ENCODE assay signal across 13 cellular contexts in genomic region chr9:123033352-123033751, GRCh38. TPM values are rescaled to one million over a fixed set of nuclear protein-coding genes. Genes with fewer than 3 reads are reported as not detected.
A peak's percentile ranks its signal among the peaks of the same experiment; 100 is the strongest.
DNase-seq lines count a peak whose midpoint lies in the region; ATAC-seq and TF ChIP-seq lines count a peak whose summit lies in the region.
"Had no signal": no experiment of that assay in that cellular context is flagged by ENCODE, and none has a peak within 500 bp of the region (broad histone marks: within the 10 kb centered on the region; RNA-seq: fewer than 3 reads in every experiment).

A gene with protein sequence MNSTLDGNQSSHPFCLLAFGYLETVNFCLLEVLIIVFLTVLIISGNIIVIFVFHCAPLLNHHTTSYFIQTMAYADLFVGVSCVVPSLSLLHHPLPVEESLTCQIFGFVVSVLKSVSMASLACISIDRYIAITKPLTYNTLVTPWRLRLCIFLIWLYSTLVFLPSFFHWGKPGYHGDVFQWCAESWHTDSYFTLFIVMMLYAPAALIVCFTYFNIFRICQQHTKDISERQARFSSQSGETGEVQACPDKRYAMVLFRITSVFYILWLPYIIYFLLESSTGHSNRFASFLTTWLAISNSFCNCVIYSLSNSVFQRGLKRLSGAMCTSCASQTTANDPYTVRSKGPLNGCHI (plus strand): TSS chr9:123033667. CDS start chr9:123034567, 900 bp downstream.

- no TSS peak for BruUV-seq in IMR-90 (replicated peaks; lab: Mats Ljungman, UMichigan)

- H3K27me3 ChIP-seq in IMR-90 (ENCODE audit: control insufficient read depth, insufficient read depth, low read length), result no peaks in the 10 kb centered on the region
- H3K27me3 ChIP-seq in dorsolateral prefrontal cortex, result no peaks in the 10 kb centered on the region
- H3K27me3 ChIP-seq in lower lobe of right lung (ENCODE audit: low read depth), result no peaks in the 10 kb centered on the region
- H3K27me3 ChIP-seq in stomach, result no peaks in the 10 kb centered on the region
- H3K27me3 ChIP-seq: BLaER1 treated with 17β-estradiol and CSF1 and Interleukin-3, amounts not matched to agents 10 nM and 100 nM had no signal

- DNase-seq in IMR-90, result no peak
- DNase-seq in dorsolateral prefrontal cortex, result peak in 2 of 10 donors; percentile 14 to 29
- DNase-seq in lower lobe of right lung, result no peak
- DNase-seq in stomach, result no peak
- no peak for DNase-seq in stimulated activated CD4-positive, alpha-beta T cell treated with anti-CD3 and anti-CD28 coated beads, Interleukin-4, amount 100 ng/mL, for 4 hours
- DNase-seq in activated CD4-positive, CD25-positive, alpha-beta regulatory T cell (lab: John Stamatoyannopoulos, UW), result no peak
- DNase-seq in NCI-H2029 treated with DMSO at 0.1 percent for 48 hours (lab: John Stamatoyannopoulos, UW), result no peak
- DNase-seq in erythroblast (lab: John Stamatoyannopoulos, UW), result no peak
- DNase-seq: GF-D8, Kasumi-1, mammary epithelial cell, NCI-H2107 had no signal

- TF ChIP-seq CTCF in IMR-90 (conservative IDR thresholded peaks at IDR 0.05; ENCODE audit: low read depth, low read length) (no peak), dorsolateral prefrontal cortex (IDR thresholded peaks at IDR 0.05 in 54 of 56, conservative IDR thresholded peaks at IDR 0.05 in 2 of 56; ENCODE audit: low read depth in 1 of 56, partially characterized antibody in 56 of 56) (no peak), lower lobe of right lung (IDR thresholded peaks at IDR 0.05) (no peak), stomach (IDR thresholded peaks at IDR 0.05) (no peak)

- no peak for TF ChIP-seq EP300 in stomach (IDR thresholded peaks at IDR 0.05)

- H2BK20ac ChIP-seq in IMR-90 (ENCODE audit: low read depth, low read length), result no peak within 1 kb of the TSS

- no peak within 1 kb of the TSS for H4K91ac ChIP-seq in IMR-90 (ENCODE audit: insufficient read depth, low read depth, low read length)

- in situ Hi-C loops in IMR-90 (cut with MboI; ENCODE audit: low sequenced_read_pairs), result no loop called here

- no peak within 1 kb of the TSS for H2BK120ac ChIP-seq in IMR-90 (ENCODE audit: low read depth, low read length)

- no peak for TF ChIP-seq RAD21 in IMR-90 (IDR thresholded peaks at IDR 0.05; ENCODE audit: low read length)

- H3K18ac ChIP-seq in IMR-90 (ENCODE audit: low read depth, low read length), result no peak within 1 kb of the TSS

- H3K36me3 ChIP-seq in IMR-90 (ENCODE audit: control insufficient read depth, insufficient read depth, low read length), result peaks cover 14% of the 10 kb centered on the region
- H3K36me3 ChIP-seq in lower lobe of right lung, result peaks cover 23% of the 10 kb centered on the region
- H3K36me3 ChIP-seq in stomach, result peaks cover 11 to 31% (median 19%) of the 10 kb centered on the region in 4 donors

- no peak within 1 kb of the TSS; the same call in 1 of the 2 replicates for H3K23ac ChIP-seq in IMR-90 (ENCODE audit: low read depth, low read length)

- WGBS in IMR-90 (ENCODE audit: extremely low coverage in 2 of 2, insufficient read length in 1 of 2), 2 experiments, result 40% methylated on average over 1 of the region's 7 CpGs; no CpG with 5 or more reads in 1 of the 2 experiments
- WGBS in stomach, 5 donors, result 57 to 78% (median 66%) methylated on average over 7 of the region's 7 CpGs

- H3K27ac ChIP-seq in IMR-90 (ENCODE audit: insufficient read depth, low read length), result no peak within 1 kb of the TSS
- peak within 1 kb of the TSS; percentile 9 to 89 (median 67) for H3K27ac ChIP-seq in dorsolateral prefrontal cortex
- H3K27ac ChIP-seq in lower lobe of right lung, result no peak within 1 kb of the TSS
- peak within 1 kb of the TSS in 2 of 5 donors; percentile 33 to 51 for H3K27ac ChIP-seq in stomach
- H3K27ac ChIP-seq: BLaER1 treated with 17β-estradiol and CSF1 and Interleukin-3, amounts not matched to agents 10 nM and 100 nM had no signal

- CTCF ChIA-PET in IMR-90 (lab: Yijun Ruan, JAX), result no interaction called here

- H3K4ac ChIP-seq in IMR-90 (ENCODE audit: low read depth, low read length), result peak within 1 kb of the TSS; percentile 44; the same call in 1 of the 2 replicates

- intact Hi-C loops in IMR-90 (cut with micrococcal nuclease) (no loop called here), dorsolateral prefrontal cortex (cut with DNase I) (no loop called here), lower lobe of right lung (cut with DNase I) (no loop called here), stomach (cut with DNase I; ENCODE audit: low total_unique reads) (no loop called here)

- no peak within 1 kb of the TSS for H3K56ac ChIP-seq in IMR-90 (ENCODE audit: extremely low read depth, insufficient read depth, low read length)

- no peak within 1 kb of the TSS for H2AK9ac ChIP-seq in IMR-90 (replicated peaks; ENCODE audit: low read depth, low read length, poor library complexity)

- POLR2A ChIA-PET in IMR-90 (lab: Charles Lee; ENCODE audit: unreplicated experiment), result interaction anchor here (0.5 kb wide), 1 partner anchor 189 kb away, joined by 3 read pairs; no protein-coding TSS in a partner anchor

- H3K4me1 ChIP-seq in IMR-90 (ENCODE audit: control insufficient read depth, insufficient read depth, low read length) (peaks cover 10% of the 10 kb centered on the region), lower lobe of right lung (peaks cover 15% of the 10 kb centered on the region), stomach (peaks cover 0 to 64% (median 27%) of the 10 kb centered on the region in 4 donors)

- TF ChIP-seq POLR2A in IMR-90 (IDR thresholded peaks at IDR 0.05; ENCODE audit: low read depth, low read length) (no peak), stomach (IDR thresholded peaks at IDR 0.05) (no peak), erythroblast (IDR thresholded peaks at IDR 0.05; ENCODE audit: low read length) (no peak)

- H4K8ac ChIP-seq in IMR-90 (ENCODE audit: low read depth in 2 of 2, low read length in 2 of 2), result peak within 1 kb of the TSS in 1 of 2 experiments; percentile 30; a peak in 2 of 4 replicates

- H3K9me1 ChIP-seq in IMR-90 (ENCODE audit: insufficient read depth, low read length), result peaks cover 9% of the 10 kb centered on the region; the same call in 1 of the 2 replicates

- dilution Hi-C loops in IMR-90 (cut with HindIII; ENCODE audit: low sequenced_read_pairs, unreplicated experiment), result no loop called here

- H3K79me1 ChIP-seq in IMR-90 (ENCODE audit: low read depth in 1 of 2, low read length in 2 of 2), result peaks cover 11 to 12% of the 10 kb centered on the region in 2 experiments

- no peaks in the 10 kb centered on the region for H3K9me3 ChIP-seq in IMR-90 (ENCODE audit: control insufficient read depth, insufficient read depth, low read length)
- H3K9me3 ChIP-seq in lower lobe of right lung, result no peaks in the 10 kb centered on the region
- H3K9me3 ChIP-seq in stomach, result no peaks in the 10 kb centered on the region
- H3K9me3 ChIP-seq: BLaER1 treated with 17β-estradiol and CSF1 and Interleukin-3, amounts not matched to agents 10 nM and 100 nM had no signal

- H3K4me2 ChIP-seq in IMR-90 (ENCODE audit: low read depth, low read length), result no peak within 1 kb of the TSS

- H4K20me1 ChIP-seq in IMR-90 (ENCODE audit: insufficient read depth, low read length), result no peaks in the 10 kb centered on the region

- H3K14ac ChIP-seq in IMR-90 (replicated peaks; ENCODE audit: low read depth, low read length), result no peak within 1 kb of the TSS

- ATAC-seq in IMR-90 (ENCODE audit: low read depth) (no peak), lower lobe of right lung (peak in 1 of 2 donors; percentile 58)

- H3K4me3 ChIP-seq in IMR-90 (ENCODE audit: insufficient read depth, low read depth, low read length) (no peak within 1 kb of the TSS), dorsolateral prefrontal cortex (peak within 1 kb of the TSS in 58 of 59 donors; percentile 4 to 67 (median 50)), lower lobe of right lung (peak within 1 kb of the TSS; percentile 2), stomach (peak within 1 kb of the TSS in 3 of 4 donors; percentile 12 to 31 (median 19))
- H3K4me3 ChIP-seq: BLaER1 treated with 17β-estradiol and CSF1 and Interleukin-3, amounts not matched to agents 10 nM and 100 nM had no signal

- H2AK5ac ChIP-seq in IMR-90 (ENCODE audit: low read depth, low read length), result no peak within 1 kb of the TSS

- no peak within 1 kb of the TSS for H3K9ac ChIP-seq in IMR-90 (ENCODE audit: low read depth, low read length)
- H3K9ac ChIP-seq: BLaER1 treated with 17β-estradiol and CSF1 and Interleukin-3, amounts not matched to agents 10 nM and 100 nM had no signal

- H2AFZ ChIP-seq in IMR-90 (replicated peaks; ENCODE audit: low read length, poor library complexity), result no peak within 1 kb of the TSS

- no peak within 1 kb of the TSS for H2BK15ac ChIP-seq in IMR-90 (ENCODE audit: low read depth, low read length)

- H2BK5ac ChIP-seq in IMR-90 (ENCODE audit: low read depth, low read length, poor library complexity, severe bottlenecking), result no peak within 1 kb of the TSS

- no peak within 1 kb of the TSS for H4K5ac ChIP-seq in IMR-90 (ENCODE audit: low read depth, low read length)

TF ChIP-seq in IMR-90, 13 proteins besides CTCF, POLR2A, EP300 and RAD21 (continues in another document):
- TF ChIP-seq, protein P1, sequence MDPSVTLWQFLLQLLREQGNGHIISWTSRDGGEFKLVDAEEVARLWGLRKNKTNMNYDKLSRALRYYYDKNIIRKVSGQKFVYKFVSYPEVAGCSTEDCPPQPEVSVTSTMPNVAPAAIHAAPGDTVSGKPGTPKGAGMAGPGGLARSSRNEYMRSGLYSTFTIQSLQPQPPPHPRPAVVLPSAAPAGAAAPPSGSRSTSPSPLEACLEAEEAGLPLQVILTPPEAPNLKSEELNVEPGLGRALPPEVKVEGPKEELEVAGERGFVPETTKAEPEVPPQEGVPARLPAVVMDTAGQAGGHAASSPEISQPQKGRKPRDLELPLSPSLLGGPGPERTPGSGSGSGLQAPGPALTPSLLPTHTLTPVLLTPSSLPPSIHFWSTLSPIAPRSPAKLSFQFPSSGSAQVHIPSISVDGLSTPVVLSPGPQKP (IDR thresholded peaks at IDR 0.05; ENCODE audit: borderline replicate concordance, low read depth, low read length), result no peak
- TF ChIP-seq MAFK (IDR thresholded peaks at IDR 0.05; ENCODE audit: low read depth, low read length) (no peak), SMC3 (IDR thresholded peaks at IDR 0.05; ENCODE audit: low read depth, low read length) (no peak), FOS (IDR thresholded peaks at IDR 0.05; ENCODE audit: low read depth, low read length) (no peak), RFX5 (IDR thresholded peaks at IDR 0.05; ENCODE audit: low read depth, low read length) (no peak), MAZ (IDR thresholded peaks at IDR 0.05; ENCODE audit: borderline replicate concordance, low read depth, low read length) (no peak), CEBPB (IDR thresholded peaks at IDR 0.05; ENCODE audit: low read depth, low read length) (no peak)

RNA-seq across cellular contexts. Expression of the gene that starts here (rescaled TPM):
- total RNA-seq in IMR-90 (2012; rRNA removed), result 0.28 and 0.90 TPM in 2 replicates
- polyA plus RNA-seq in IMR-90 (2012; rRNA removed), result not detected in 2 replicates
- 0.11 TPM in 1 of 2 replicates, not detected in the other for polyA plus RNA-seq in IMR-90 (2012; cell fraction: cytosol; rRNA removed)
- polyA plus RNA-seq in IMR-90 (2012; cell fraction: nucleus; rRNA removed; ENCODE audit: low replicate concordance), result 0.22 and 0.58 TPM in 2 replicates
- total RNA-seq in dorsolateral prefrontal cortex, result 10 to 100 TPM in 69 of 120 experiments, 1 to 10 TPM in 50, not detected in 1; 1.7 to 28.5 (median 11.2) TPM
- 2.2 TPM for total RNA-seq in lower lobe of right lung
- 1 to 10 TPM in 1 of 5 donors, not detected in 4; 7.0 TPM for total RNA-seq in stomach
- polyA plus RNA-seq in stomach, result not detected
- polyA plus RNA-seq: mammary epithelial cell had no signal

Comparison
In these comparisons a context has a peak if more than half of its experiments do, and no peak if none do; other contexts are left out.
1. H3K27ac ChIP-seq: peak in dorsolateral prefrontal cortex (59 of 59); none in IMR-90 (single experiment) and lower lobe of right lung (single experiment).